ENCODE assay signal across 18 cellular contexts in the genomic region with DNA sequence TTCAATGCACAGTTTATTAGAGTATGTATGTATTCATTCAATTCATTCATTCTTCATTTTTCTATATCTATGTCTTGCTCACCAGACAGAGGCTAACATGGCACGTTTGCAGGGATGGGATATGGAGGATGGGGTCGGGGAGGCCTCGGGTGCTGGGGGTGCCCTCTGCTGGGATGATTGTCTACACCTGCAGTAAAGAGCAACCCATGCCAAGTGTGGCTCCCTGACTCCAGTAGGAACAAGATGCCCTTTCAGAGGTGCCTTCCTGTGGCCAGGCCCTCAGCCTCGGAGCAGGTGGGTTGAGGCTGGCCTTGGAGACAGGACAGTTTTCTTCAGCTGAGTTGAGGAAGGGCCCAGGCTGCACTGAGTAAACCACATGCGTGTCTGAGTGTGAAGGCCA.
DNase-seq lines count a peak whose midpoint lies in the region; ATAC-seq, FAIRE-seq and TF ChIP-seq lines count a peak whose summit lies in the region.
"Had no signal": no experiment of that assay in that cellular context is flagged by ENCODE, and none has a peak within 500 bp of the region (broad histone marks: within the 10 kb centered on the region; RNA-seq: fewer than 3 reads in every experiment).

No MANE protein-coding gene starts in this region.

- H3K4me3 ChIP-seq in A549 (no peak overlapping the region), GM06990 (replicated peaks; ENCODE audit: low read depth, low read length) (no peak overlapping the region)

- TF ChIP-seq CTCF in A549 (IDR thresholded peaks at IDR 0.05), result no peak
- TF ChIP-seq CTCF in GM06990 (IDR thresholded peaks at IDR 0.05; ENCODE audit: insufficient read depth, low read length, poor library complexity, severe bottlenecking), result peak; percentile 14
- no peak for TF ChIP-seq CTCF in chondrocyte (IDR thresholded peaks at IDR 0.05)

- no peaks in the 10 kb centered on the region; the same call in 1 of the 2 replicates for H3K27me3 ChIP-seq in GM06990 (replicated peaks; ENCODE audit: control insufficient read depth, insufficient read depth, low read length)

- in situ Hi-C loops in SK-MEL-5 (cut with HindIII; ENCODE audit: low pct_unique_long_range_greater_than_20kb, low sequenced_read_pairs), result no loop called here

- H3K9me3 Mint-ChIP-seq in chondrocyte (ENCODE audit: low read depth), result no peaks in the 10 kb centered on the region
- H3K9me3 Mint-ChIP-seq: CD8-positive, alpha-beta memory T cell had no signal

- no peak for TF ChIP-seq RAD21 in A549 (conservative IDR thresholded peaks at IDR 0.05 in 1 of 2, IDR thresholded peaks at IDR 0.05 in 1 of 2)

- H3K4me2 ChIP-seq in A549, result no peak overlapping the region

- no peak for FAIRE-seq in A549 (lab: Jason Lieb, UNC)
- FAIRE-seq: H54 had no signal

- no peak for TF ChIP-seq EP300 in A549 (IDR thresholded peaks at IDR 0.05)

- H3K27ac ChIP-seq in A549, result no peak overlapping the region

- ATAC-seq in A549 (0 out of 6 replicates have a peak, but pooled peaks of 1 of the 2 experiments have one; percentile 29), HG02571 (IDR thresholded peaks at IDR 0.05; ENCODE audit: unreplicated experiment) (no peak)
- ATAC-seq: PC-3 had no signal

- H3K4me1 Mint-ChIP-seq in chondrocyte (ENCODE audit: low read depth), result no peaks in the 10 kb centered on the region
- H3K4me1 Mint-ChIP-seq: CD8-positive, alpha-beta memory T cell had no signal

- WGBS in A549 (ENCODE audit: missing lambda C conversion rate), result 11% methylated on average over 5 of the region's 5 CpGs

- POLR2A ChIA-PET in A549 (lab: Yijun Ruan, JAX), result no interaction called here

- H3K36me3 Mint-ChIP-seq in chondrocyte (ENCODE audit: low read depth), result no peaks in the 10 kb centered on the region
- H3K36me3 Mint-ChIP-seq: CD8-positive, alpha-beta memory T cell had no signal

- no peaks in the 10 kb centered on the region for H3K9me3 ChIP-seq in A549

- H3K27me3 Mint-ChIP-seq in chondrocyte (ENCODE audit: low read depth), result peaks cover 43% of the 10 kb centered on the region

- H3K36me3 ChIP-seq in GM06990 (ENCODE audit: control insufficient read depth, insufficient read depth, low read length), result no peaks in the 10 kb centered on the region

- CTCF ChIA-PET in A549 (lab: Yijun Ruan, JAX), result interaction anchor here (0.8 to 2.2 kb wide), 5 partner anchors 16 to 230 kb away, joined by 3 to 6 read pairs (median 3); no protein-coding TSS in a partner anchor

- no peak for TF ChIP-seq POLR2A in A549 (IDR thresholded peaks at IDR 0.05; ENCODE audit: low read length)

- DNase-seq in A549 (ENCODE audit: low read depth in 1 of 2, low spot score in 1 of 2), result no peak
- no peak for DNase-seq in GM06990 (ENCODE audit: extremely low read depth, insufficient read length)
- DNase-seq in SK-MEL-5 (ENCODE audit: low read depth, low spot score), result peak; percentile 16
- DNase-seq in islet precursor cell, result peak; percentile 20
- DNase-seq in chondrocyte (ENCODE audit: low spot score), result no peak
- DNase-seq in RPMI8226, result no peak
- no peak for DNase-seq in NCI-H524 (lab: John Stamatoyannopoulos, UW)
- DNase-seq: C1 segment of cervical spinal cord; CD8-positive, alpha-beta memory T cell; DMS79 treated with DMSO at 0.1 percent for 48 hours; Kasumi-1; NCI-H1105; NCI-H1694; NCI-H2081 treated with DMSO at 0.1 percent for 48 hours; NCI-H748 treated with DMSO at 0.1 percent for 48 hours; PC-3 had no signal

- H3K4me3 Mint-ChIP-seq in chondrocyte (ENCODE audit: unreplicated experiment), result no peak overlapping the region
- H3K4me3 Mint-ChIP-seq: CD8-positive, alpha-beta memory T cell had no signal

- no peaks in the 10 kb centered on the region for H3K4me1 ChIP-seq in A549

- no peak overlapping the region for H3K27ac Mint-ChIP-seq in chondrocyte (ENCODE audit: unreplicated experiment)
- H3K27ac Mint-ChIP-seq: CD8-positive, alpha-beta memory T cell had no signal

TF ChIP-seq in A549, 52 proteins besides CTCF, POLR2A, EP300 and RAD21:
- no peak for TF ChIP-seq RNF2 (IDR thresholded peaks at IDR 0.05; ENCODE audit: borderline replicate concordance, low read depth)
- TF ChIP-seq SMC3 (IDR thresholded peaks at IDR 0.05), result 0 out of 3 replicates have a peak, but pooled peaks have one; percentile 10
TF ChIP-seq in A549: peak in this region for 1.

Comparison
In these comparisons a context has a peak if more than half of its experiments do, and no peak if none do; other contexts are left out.
1. DNase-seq: peak in SK-MEL-5 (single experiment) and islet precursor cell (single experiment); none in A549 (0 of 2), GM06990 (single experiment), chondrocyte (single experiment), RPMI8226 (single experiment) and NCI-H524 (0 of 2).